Comparison of ENCODE assay signal across 19 cellular contexts in the genomic region with DNA sequence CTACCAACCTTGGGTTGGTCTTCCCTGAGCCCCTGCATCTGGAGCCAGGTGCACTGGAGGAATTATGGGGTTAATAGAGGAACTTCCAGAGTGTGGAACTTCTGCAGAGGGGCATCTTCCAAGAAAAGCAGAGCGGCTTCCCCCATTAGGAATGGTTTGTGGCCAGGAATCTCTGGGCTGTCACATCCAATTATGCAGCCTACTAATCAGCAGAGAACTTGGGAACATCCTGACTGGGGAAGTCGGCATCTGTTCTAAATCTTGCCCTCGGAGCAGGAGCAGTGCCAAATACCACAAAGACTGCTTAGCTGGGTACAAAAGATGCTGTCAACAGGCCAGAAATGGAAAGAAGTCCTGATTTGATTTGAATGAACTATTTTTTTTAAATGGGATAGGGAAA.
"Had no signal": no experiment of that assay in that cellular context is flagged by ENCODE, and none has a peak within 500 bp of the region (broad histone marks: within the 10 kb centered on the region; RNA-seq: fewer than 3 reads in every experiment).

No MANE protein-coding gene starts in this region.

- H3K9me3 ChIP-seq: SK-N-SH had no signal

- H3K9ac ChIP-seq: SK-N-SH had no signal

- H3K4me2 ChIP-seq: SK-N-SH had no signal

- DNase-seq: IMR-90, Karpas-422, KG1, MM.1S, NCI-H1092 treated with DMSO at 0.1 percent for 48 hours, NCI-H1436, NCI-H187, NCI-H2029, NCI-H2081 treated with DMSO at 0.1 percent for 48 hours, NCI-H2171 treated with DMSO at 0.1 percent for 48 hours, NCI-H345, NCI-H446 treated with DMSO at 0.1 percent for 48 hours, NCI-H510A treated with DMSO at 0.1 percent for 48 hours, NCI-H526, SHP77, SK-N-SH, SW 1271, T-cell had no signal

- H3K27ac ChIP-seq: RWPE1 had no signal
